ENCODE assay signal across 1 cellular context in genomic region chr4:25903905-25904747, GRCh38.
TF ChIP-seq lines count a peak whose summit lies in the region.

No MANE protein-coding gene starts in this region.

TF ChIP-seq in K562, 482 proteins besides CTCF, POLR2A, EP300 and RAD21:
- no peak for TF ChIP-seq ARID3A (IDR thresholded peaks at IDR 0.05; ENCODE audit: borderline replicate concordance, low read depth, low read length)
- TF ChIP-seq NFIC (IDR thresholded peaks at IDR 0.05), result peak; percentile 71
